Comparison of ENCODE assay signal across 9 cellular contexts in genomic region chr15:74200394-74200793, GRCh38. TPM values are rescaled to one million over a fixed set of nuclear protein-coding genes. Genes with fewer than 3 reads are reported as not detected.
DNase-seq lines count a peak whose midpoint lies in the region; TF ChIP-seq lines count a peak whose summit lies in the region.
"Had no signal": no experiment of that assay in that cellular context is flagged by ENCODE, and none has a peak within 500 bp of the region (broad histone marks: within the 10 kb centered on the region; RNA-seq: fewer than 3 reads in every experiment).

No MANE protein-coding gene starts in this region.

- H3K9me3 ChIP-seq in BE2C (no peaks in the 10 kb centered on the region), neural progenitor cell (ENCODE audit: low read depth) (no peaks in the 10 kb centered on the region)

- H3K9me3 Mint-ChIP-seq in neural progenitor cell, result no peaks in the 10 kb centered on the region
- H3K9me3 Mint-ChIP-seq: activated B cell treated with CpG ODN at 0.5 μM for 24 hours had no signal

- no peaks in the 10 kb centered on the region for H4K20me1 ChIP-seq in neural progenitor cell (ENCODE audit: low read depth)

- peak overlapping the region; percentile 33 for H3K4me3 Mint-ChIP-seq in neural progenitor cell
- H3K4me3 Mint-ChIP-seq: activated B cell treated with CpG ODN at 0.5 μM for 24 hours had no signal

- H2AFZ ChIP-seq in neural progenitor cell (replicated peaks), result no peak overlapping the region

- no peak for TF ChIP-seq CTCF in BE2C (IDR thresholded peaks at IDR 0.05; ENCODE audit: low read depth, low read length)
- no peak for TF ChIP-seq CTCF in NB4 (IDR thresholded peaks at IDR 0.05; ENCODE audit: low read depth, low read length)
- no peak for TF ChIP-seq CTCF in neural progenitor cell (IDR thresholded peaks at IDR 0.05)

- no peak overlapping the region for H3K27ac Mint-ChIP-seq in neural progenitor cell
- H3K27ac Mint-ChIP-seq: activated B cell treated with CpG ODN at 0.5 μM for 24 hours had no signal

- peaks cover 21% of the 10 kb centered on the region for H3K27me3 Mint-ChIP-seq in neural progenitor cell (ENCODE audit: insufficient read depth, low read depth)

- H3K27me3 ChIP-seq in BE2C, result no peaks in the 10 kb centered on the region
- H3K27me3 ChIP-seq in neural progenitor cell, result no peaks in the 10 kb centered on the region
- peaks cover 6% of the 10 kb centered on the region for H3K27me3 ChIP-seq in H7 (ENCODE audit: control insufficient read depth, insufficient read depth, low read length)

- H3K4me3 ChIP-seq in BE2C (ENCODE audit: low read depth, low read length) (peak overlapping the region; percentile 81), NB4 (ENCODE audit: low read depth, low read length) (no peak overlapping the region), neural progenitor cell (no peak overlapping the region), H7 (ENCODE audit: insufficient read depth, low read depth, low read length) (no peak overlapping the region)

- H3K79me2 ChIP-seq in neural progenitor cell (ENCODE audit: low read depth), result no peaks in the 10 kb centered on the region

- H3K9ac ChIP-seq in neural progenitor cell, result no peak overlapping the region

- H3K4me1 ChIP-seq in BE2C, result peaks cover 39% of the 10 kb centered on the region
- peaks cover 43% of the 10 kb centered on the region for H3K4me1 ChIP-seq in neural progenitor cell

- no peak for TF ChIP-seq POLR2A in NB4 (IDR thresholded peaks at IDR 0.05; ENCODE audit: extremely low read depth, insufficient read length)

- H3K36me3 Mint-ChIP-seq in neural progenitor cell, result no peaks in the 10 kb centered on the region

- no peak overlapping the region for H3K27ac ChIP-seq in neural progenitor cell

- H3K4me2 ChIP-seq in neural progenitor cell, result no peak overlapping the region

- H3K36me3 ChIP-seq in BE2C, result peaks cover 67% of the 10 kb centered on the region
- no peaks in the 10 kb centered on the region for H3K36me3 ChIP-seq in neural progenitor cell
- H3K36me3 ChIP-seq in H7 (replicated peaks; ENCODE audit: control insufficient read depth, insufficient read depth, low read length), result no peaks in the 10 kb centered on the region; the same call in 1 of the 2 replicates

- DNase-seq in BE2C (peak; percentile 64), NB4 (ENCODE audit: low read depth) (peak; percentile 84), dermis microvascular lymphatic vessel endothelial cell (ENCODE audit: low read depth in 2 of 2) (peak; percentile 24 to 42), neural progenitor cell (ENCODE audit: low spot score) (no peak), NCI-H1694 (lab: John Stamatoyannopoulos, UW) (no peak), NCI-H1105 treated with DMSO at 0.1 percent for 48 hours (lab: John Stamatoyannopoulos, UW) (no peak), NAMALWA (ENCODE audit: low spot score) (no peak), H7 (no peak)
- DNase-seq: activated B cell treated with CpG ODN at 0.5 μM for 24 hours had no signal

- H3F3A ChIP-seq in neural progenitor cell (ENCODE audit: low read depth), result peaks cover 38% of the 10 kb centered on the region

- H3K4me1 Mint-ChIP-seq in neural progenitor cell, result peaks cover 51% of the 10 kb centered on the region
- H3K4me1 Mint-ChIP-seq: activated B cell treated with CpG ODN at 0.5 μM for 24 hours had no signal

RNA-seq across cellular contexts. Expression of gene STRA6, which starts 2.2 kb away (rescaled TPM):
- 351 TPM for polyA plus RNA-seq in BE2C (2012; ENCODE audit: insufficient read depth, insufficient read length, low read depth)
- total RNA-seq in dermis microvascular lymphatic vessel endothelial cell (under 0.01 TPM in 1 of 2 replicates, not detected in the other), neural progenitor cell (ENCODE audit: low replicate concordance) (3.1 and 5.9 TPM in 2 replicates)
- total RNA-seq in H7 (2014; rRNA removed; shearing (Covaris generic)), result 10.3 and 10.8 TPM in 2 replicates
- total RNA-seq: activated B cell treated with CpG ODN at 0.5 μM for 24 hours had no signal

RNA-seq across cellular contexts. Expression of gene ISLR, which starts 26.9 kb away (rescaled TPM):
- polyA plus RNA-seq in BE2C (2012; ENCODE audit: insufficient read depth, insufficient read length, low read depth), result 42.0 TPM
- total RNA-seq in dermis microvascular lymphatic vessel endothelial cell (0.13 TPM in 1 of 2 replicates, not detected in the other), neural progenitor cell (ENCODE audit: low replicate concordance) (0.68 TPM in 1 of 2 replicates, not detected in the other)
- total RNA-seq in H7 (2014; rRNA removed; shearing (Covaris generic)), result 15.1 and 20.5 TPM in 2 replicates
- total RNA-seq: activated B cell treated with CpG ODN at 0.5 μM for 24 hours had no signal

RNA-seq across cellular contexts. Expression of gene CCDC33, which starts 35.7 kb away (rescaled TPM):
- polyA plus RNA-seq in BE2C (2012; ENCODE audit: insufficient read depth, insufficient read length, low read depth), result 8.9 TPM
- total RNA-seq in dermis microvascular lymphatic vessel endothelial cell (not detected in 2 replicates), neural progenitor cell (ENCODE audit: low replicate concordance) (1.9 TPM in 1 of 2 replicates, not detected in the other)
- total RNA-seq in H7 (2014; rRNA removed; shearing (Covaris generic)), result 4.8 and 5.0 TPM in 2 replicates
- total RNA-seq: activated B cell treated with CpG ODN at 0.5 μM for 24 hours had no signal

Comparison
In these comparisons a context has a peak if more than half of its experiments do, and no peak if none do; other contexts are left out.
1. DNase-seq: peak in BE2C (single experiment), NB4 (single experiment) and dermis microvascular lymphatic vessel endothelial cell (2 of 2); none in neural progenitor cell (single experiment), NCI-H1694 (single experiment), NCI-H1105 treated with DMSO at 0.1 percent for 48 hours (single experiment), NAMALWA (single experiment) and H7 (single experiment).